Comparison of ENCODE assay signal across 1 cellular context in genomic region chr10:69571618-69572158, GRCh38.
TF ChIP-seq lines count a peak whose summit lies in the region.

No MANE protein-coding gene starts in this region.

TF ChIP-seq in HepG2, 621 proteins besides CTCF, POLR2A, EP300 and RAD21:
- TF ChIP-seq, protein P1, sequence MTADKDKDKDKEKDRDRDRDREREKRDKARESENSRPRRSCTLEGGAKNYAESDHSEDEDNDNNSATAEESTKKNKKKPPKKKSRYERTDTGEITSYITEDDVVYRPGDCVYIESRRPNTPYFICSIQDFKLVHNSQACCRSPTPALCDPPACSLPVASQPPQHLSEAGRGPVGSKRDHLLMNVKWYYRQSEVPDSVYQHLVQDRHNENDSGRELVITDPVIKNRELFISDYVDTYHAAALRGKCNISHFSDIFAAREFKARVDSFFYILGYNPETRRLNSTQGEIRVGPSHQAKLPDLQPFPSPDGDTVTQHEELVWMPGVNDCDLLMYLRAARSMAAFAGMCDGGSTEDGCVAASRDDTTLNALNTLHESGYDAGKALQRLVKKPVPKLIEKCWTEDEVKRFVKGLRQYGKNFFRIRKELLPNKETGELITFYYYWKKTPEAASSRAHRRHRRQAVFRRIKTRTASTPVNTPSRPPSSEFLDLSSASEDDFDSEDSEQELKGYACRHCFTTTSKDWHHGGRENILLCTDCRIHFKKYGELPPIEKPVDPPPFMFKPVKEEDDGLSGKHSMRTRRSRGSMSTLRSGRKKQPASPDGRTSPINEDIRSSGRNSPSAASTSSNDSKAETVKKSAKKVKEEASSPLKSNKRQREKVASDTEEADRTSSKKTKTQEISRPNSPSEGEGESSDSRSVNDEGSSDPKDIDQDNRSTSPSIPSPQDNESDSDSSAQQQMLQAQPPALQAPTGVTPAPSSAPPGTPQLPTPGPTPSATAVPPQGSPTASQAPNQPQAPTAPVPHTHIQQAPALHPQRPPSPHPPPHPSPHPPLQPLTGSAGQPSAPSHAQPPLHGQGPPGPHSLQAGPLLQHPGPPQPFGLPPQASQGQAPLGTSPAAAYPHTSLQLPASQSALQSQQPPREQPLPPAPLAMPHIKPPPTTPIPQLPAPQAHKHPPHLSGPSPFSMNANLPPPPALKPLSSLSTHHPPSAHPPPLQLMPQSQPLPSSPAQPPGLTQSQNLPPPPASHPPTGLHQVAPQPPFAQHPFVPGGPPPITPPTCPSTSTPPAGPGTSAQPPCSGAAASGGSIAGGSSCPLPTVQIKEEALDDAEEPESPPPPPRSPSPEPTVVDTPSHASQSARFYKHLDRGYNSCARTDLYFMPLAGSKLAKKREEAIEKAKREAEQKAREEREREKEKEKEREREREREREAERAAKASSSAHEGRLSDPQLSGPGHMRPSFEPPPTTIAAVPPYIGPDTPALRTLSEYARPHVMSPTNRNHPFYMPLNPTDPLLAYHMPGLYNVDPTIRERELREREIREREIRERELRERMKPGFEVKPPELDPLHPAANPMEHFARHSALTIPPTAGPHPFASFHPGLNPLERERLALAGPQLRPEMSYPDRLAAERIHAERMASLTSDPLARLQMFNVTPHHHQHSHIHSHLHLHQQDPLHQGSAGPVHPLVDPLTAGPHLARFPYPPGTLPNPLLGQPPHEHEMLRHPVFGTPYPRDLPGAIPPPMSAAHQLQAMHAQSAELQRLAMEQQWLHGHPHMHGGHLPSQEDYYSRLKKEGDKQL (CRISPR knock-in tag; IDR thresholded peaks at IDR 0.05; ENCODE audit: low read depth): no peak
- TF ChIP-seq SIX1 (CRISPR knock-in tag; IDR thresholded peaks at IDR 0.05; ENCODE audit: borderline replicate concordance) (no peak), CAMTA2 (CRISPR knock-in tag; IDR thresholded peaks at IDR 0.05; ENCODE audit: borderline replicate concordance) (no peak), THAP7 (CRISPR knock-in tag; IDR thresholded peaks at IDR 0.05) (no peak), HNRNPLL (IDR thresholded peaks at IDR 0.05; ENCODE audit: low read depth, low read length, poor library complexity, severe bottlenecking) (no peak), YEATS4 (CRISPR knock-in tag; IDR thresholded peaks at IDR 0.05; ENCODE audit: borderline replicate concordance) (no peak), ZMYM3 (CRISPR knock-in tag; IDR thresholded peaks at IDR 0.05) (no peak), RNF219 (CRISPR knock-in tag; IDR thresholded peaks at IDR 0.05) (no peak), ZNF672 (CRISPR knock-in tag; IDR thresholded peaks at IDR 0.05) (no peak), JUNB (CRISPR knock-in tag; IDR thresholded peaks at IDR 0.05; ENCODE audit: borderline replicate concordance) (no peak), CCDC6 (CRISPR knock-in tag; IDR thresholded peaks at IDR 0.05) (no peak), TBP (CRISPR knock-in tag; IDR thresholded peaks at IDR 0.05) (no peak)
- TF ChIP-seq, protein P2, sequence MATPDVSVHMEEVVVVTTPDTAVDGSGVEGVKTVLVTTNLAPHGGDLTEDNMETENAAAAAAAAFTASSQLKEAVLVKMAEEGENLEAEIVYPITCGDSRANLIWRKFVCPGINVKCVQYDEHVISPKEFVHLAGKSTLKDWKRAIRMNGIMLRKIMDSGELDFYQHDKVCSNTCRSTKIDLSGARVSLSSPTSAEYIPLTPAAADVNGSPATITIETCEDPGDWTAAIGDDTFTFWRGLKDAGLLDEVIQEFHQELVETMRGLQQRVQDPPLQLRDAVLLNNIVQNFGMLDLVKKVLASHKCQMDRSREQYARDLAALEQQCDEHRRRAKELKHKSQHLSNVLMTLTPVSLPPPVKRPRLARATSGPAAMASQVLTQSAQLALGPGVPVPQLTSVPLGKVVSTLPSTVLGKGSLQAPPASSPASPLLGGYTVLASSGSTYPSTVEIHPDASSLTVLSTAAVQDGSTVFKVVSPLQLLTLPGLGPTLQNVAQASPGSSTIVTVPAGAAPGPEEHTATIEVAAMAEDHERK (CRISPR knock-in tag; IDR thresholded peaks at IDR 0.05; ENCODE audit: low read depth): no peak
- TF ChIP-seq, protein P3, sequence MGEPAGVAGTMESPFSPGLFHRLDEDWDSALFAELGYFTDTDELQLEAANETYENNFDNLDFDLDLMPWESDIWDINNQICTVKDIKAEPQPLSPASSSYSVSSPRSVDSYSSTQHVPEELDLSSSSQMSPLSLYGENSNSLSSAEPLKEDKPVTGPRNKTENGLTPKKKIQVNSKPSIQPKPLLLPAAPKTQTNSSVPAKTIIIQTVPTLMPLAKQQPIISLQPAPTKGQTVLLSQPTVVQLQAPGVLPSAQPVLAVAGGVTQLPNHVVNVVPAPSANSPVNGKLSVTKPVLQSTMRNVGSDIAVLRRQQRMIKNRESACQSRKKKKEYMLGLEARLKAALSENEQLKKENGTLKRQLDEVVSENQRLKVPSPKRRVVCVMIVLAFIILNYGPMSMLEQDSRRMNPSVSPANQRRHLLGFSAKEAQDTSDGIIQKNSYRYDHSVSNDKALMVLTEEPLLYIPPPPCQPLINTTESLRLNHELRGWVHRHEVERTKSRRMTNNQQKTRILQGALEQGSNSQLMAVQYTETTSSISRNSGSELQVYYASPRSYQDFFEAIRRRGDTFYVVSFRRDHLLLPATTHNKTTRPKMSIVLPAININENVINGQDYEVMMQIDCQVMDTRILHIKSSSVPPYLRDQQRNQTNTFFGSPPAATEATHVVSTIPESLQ (CRISPR knock-in tag; conservative IDR thresholded peaks at IDR 0.05): no peak
